Comparison of ENCODE assay signal across 22 cellular contexts in the genomic region with DNA sequence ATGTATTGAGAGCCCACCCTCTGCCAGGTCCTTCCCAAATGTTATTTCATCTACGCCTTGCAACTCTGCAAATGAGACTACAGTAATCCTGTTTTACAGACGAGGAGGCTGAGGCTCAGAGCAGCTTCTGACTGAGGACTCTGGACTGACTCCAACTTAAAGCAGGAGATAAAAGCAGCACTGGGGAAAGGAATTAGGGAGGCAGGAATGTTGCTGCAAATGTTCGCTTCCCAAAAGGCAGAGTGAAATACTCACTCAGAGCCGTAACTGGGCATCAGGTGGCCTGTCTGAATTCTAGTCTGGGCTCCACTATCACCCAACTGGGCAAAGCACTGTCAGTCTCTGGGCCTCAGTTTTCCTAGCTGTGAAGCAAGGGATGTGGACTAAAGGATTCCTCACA.
A peak's percentile ranks its signal among the peaks of the same experiment; 100 is the strongest.
DNase-seq lines count a peak whose midpoint lies in the region; ATAC-seq, FAIRE-seq and TF ChIP-seq lines count a peak whose summit lies in the region.
"Had no signal": no experiment of that assay in that cellular context is flagged by ENCODE, and none has a peak within 500 bp of the region (broad histone marks: within the 10 kb centered on the region; RNA-seq: fewer than 3 reads in every experiment).

No MANE protein-coding gene starts in this region.

- CTCF ChIA-PET in A673 (lab: Charles Lee), result no interaction called here

- H3K27ac ChIP-seq in A673 (ENCODE audit: low read depth, low read length, poor library complexity, severe bottlenecking), result no peak overlapping the region
- no peak overlapping the region for H3K27ac ChIP-seq in mesendoderm (ENCODE audit: low read depth, low read length)
- H3K27ac ChIP-seq: BLaER1 treated with 17β-estradiol and CSF1 and Interleukin-3, amounts not matched to agents 10 nM and 100 nM; RWPE1 had no signal

- intact Hi-C loops in A673 (cut with micrococcal nuclease; ENCODE audit: unreplicated experiment), result no loop called here

- no peaks in the 10 kb centered on the region for H3K27me3 ChIP-seq in A673 (replicated peaks; ENCODE audit: insufficient read depth, low read depth, low read length, poor library complexity)
- no peaks in the 10 kb centered on the region for H3K27me3 ChIP-seq in mesendoderm (ENCODE audit: insufficient read depth, low read length, poor library complexity)
- H3K27me3 ChIP-seq: BLaER1 treated with 17β-estradiol and CSF1 and Interleukin-3, amounts not matched to agents 10 nM and 100 nM had no signal

- no peak overlapping the region for H4K8ac ChIP-seq in mesendoderm (ENCODE audit: low read depth, low read length)

- no peak overlapping the region for H3K56ac ChIP-seq in mesendoderm (ENCODE audit: low read length)

- no peak for FAIRE-seq in D721Med (lab: Jason Lieb, UNC)
- FAIRE-seq: A204.1 had no signal

- H3K36me3 ChIP-seq in A673 (ENCODE audit: insufficient read depth, low read length, poor library complexity, severe bottlenecking) (no peaks in the 10 kb centered on the region), mesendoderm (ENCODE audit: control insufficient read depth, insufficient read depth, low read length) (no peaks in the 10 kb centered on the region)
- H3K36me3 ChIP-seq: BLaER1 treated with 17β-estradiol and CSF1 and Interleukin-3, amounts not matched to agents 10 nM and 100 nM had no signal

- TF ChIP-seq CTCF in A673 (conservative IDR thresholded peaks at IDR 0.05; ENCODE audit: low read depth, low read length) (no peak), D721Med (IDR thresholded peaks at IDR 0.05; ENCODE audit: insufficient read depth, missing control alignments) (no peak)

- H3K4me3 ChIP-seq in A673 (ENCODE audit: low read depth, low read length, poor library complexity, severe bottlenecking), result no peak overlapping the region
- no peak overlapping the region for H3K4me3 ChIP-seq in mesendoderm (ENCODE audit: low read length)
- H3K4me3 ChIP-seq: BLaER1 treated with 17β-estradiol and CSF1 and Interleukin-3, amounts not matched to agents 10 nM and 100 nM had no signal

- H3K9ac ChIP-seq in mesendoderm (ENCODE audit: low read length), result no peak overlapping the region
- H3K9ac ChIP-seq: BLaER1 treated with 17β-estradiol and CSF1 and Interleukin-3, amounts not matched to agents 10 nM and 100 nM had no signal

- no peak overlapping the region for H3K23ac ChIP-seq in mesendoderm (ENCODE audit: low read length)

- H2BK120ac ChIP-seq in mesendoderm (ENCODE audit: low read depth, low read length), result no peak overlapping the region

- H3K4ac ChIP-seq in mesendoderm (ENCODE audit: low read depth, low read length), result no peak overlapping the region

- no peak overlapping the region for H4K5ac ChIP-seq in mesendoderm (ENCODE audit: low read length)

- peak overlapping the region; percentile 51 for H2BK5ac ChIP-seq in mesendoderm (ENCODE audit: low read length)

- ATAC-seq in GM21576 (IDR thresholded peaks at IDR 0.05; ENCODE audit: unreplicated experiment), result no peak
- ATAC-seq: PC-3 had no signal

- no peak overlapping the region for H3K18ac ChIP-seq in mesendoderm (ENCODE audit: low read length)

- H3K9me3 ChIP-seq in A673 (ENCODE audit: low read depth, low read length, poor library complexity, severe bottlenecking), result no peaks in the 10 kb centered on the region
- H3K9me3 ChIP-seq: BLaER1 treated with 17β-estradiol and CSF1 and Interleukin-3, amounts not matched to agents 10 nM and 100 nM had no signal

- POLR2A ChIA-PET in A673 (lab: Charles Lee; ENCODE audit: low non-redundant PET), result no interaction called here

- WGBS in mesendoderm (ENCODE audit: extremely low coverage, insufficient coverage, low lambda C conversion rate), result no CpG with 5 or more reads among the region's 4 CpGs

- BruUV-seq in A673 (replicated peaks; lab: Mats Ljungman, UMichigan), result no TSS peak

- no peaks in the 10 kb centered on the region for H3K79me1 ChIP-seq in mesendoderm (ENCODE audit: low read length)

- H3K4me2 ChIP-seq in mesendoderm (ENCODE audit: low read length), result no peak overlapping the region
- H3K4me2 ChIP-seq: BLaER1 treated with 17β-estradiol and CSF1 and Interleukin-3, amounts not matched to agents 10 nM and 100 nM had no signal

- H2AK5ac ChIP-seq in mesendoderm (ENCODE audit: low read length), result no peak overlapping the region

- DNase-seq in A673 (ENCODE audit: low spot score) (peak; percentile 2), NCI-H82 (lab: John Stamatoyannopoulos, UW) (peak; percentile 83), dermis blood vessel endothelial cell (peak; percentile 15), mesendoderm (peak; percentile 35), cortex of kidney (lab: John Stamatoyannopoulos, UW) (no peak), CD1c-positive myeloid dendritic cell (ENCODE audit: extremely low spot score) (no peak), D721Med (ENCODE audit: insufficient read length, low spot score) (no peak)
- DNase-seq: DMS 273 treated with DMSO at 0.1 percent for 48 hours, HCEC 1CT, IMR-90, Karpas-422, MM.1S, NCI-H1092 treated with DMSO at 0.1 percent for 48 hours, NCI-H1694, NCI-H2107, NCI-H2227 treated with DMSO at 0.1 percent for 48 hours, NCI-H69, PC-3 had no signal

- no peak overlapping the region for H2BK15ac ChIP-seq in mesendoderm (replicated peaks; ENCODE audit: low read depth)

- H3K79me2 ChIP-seq in mesendoderm (ENCODE audit: control insufficient read depth, insufficient read depth, low read length), result no peaks in the 10 kb centered on the region

- H3K4me1 ChIP-seq in A673 (ENCODE audit: insufficient read depth, low read length, poor library complexity, severe bottlenecking) (no peaks in the 10 kb centered on the region), mesendoderm (ENCODE audit: control insufficient read depth, low read depth, low read length) (peaks cover 8% of the 10 kb centered on the region)

Comparison
In these comparisons a context has a peak if more than half of its experiments do, and no peak if none do; other contexts are left out.
1. DNase-seq: peak in A673 (single experiment), NCI-H82 (single experiment), dermis blood vessel endothelial cell (single experiment) and mesendoderm (single experiment); none in cortex of kidney (single experiment), CD1c-positive myeloid dendritic cell (single experiment) and D721Med (single experiment).